ENCODE assay signal across 22 cellular contexts in the genomic region with DNA sequence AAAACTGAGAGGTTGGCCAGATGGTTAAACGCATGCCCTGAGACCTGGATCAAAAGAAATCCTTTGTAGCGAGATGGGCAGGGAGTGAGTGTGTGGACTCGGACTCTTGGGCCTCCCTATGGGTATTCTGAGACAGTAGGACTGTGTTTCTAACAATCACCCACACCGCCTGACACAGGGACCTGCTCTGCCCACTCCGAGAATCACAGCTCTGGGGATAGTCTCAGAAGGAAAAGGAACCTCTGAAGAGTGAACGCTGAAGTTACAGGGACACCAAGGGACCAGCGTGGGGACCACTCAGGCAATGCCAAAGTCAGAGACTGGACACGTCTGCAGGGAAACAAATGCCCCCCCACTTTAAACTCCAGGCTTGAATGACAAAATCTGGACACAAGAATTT.
A peak's percentile ranks its signal among the peaks of the same experiment; 100 is the strongest.
DNase-seq lines count a peak whose midpoint lies in the region; ATAC-seq lines count a peak whose summit lies in the region.
"Had no signal": no experiment of that assay in that cellular context is flagged by ENCODE, and none has a peak within 500 bp of the region (broad histone marks: within the 10 kb centered on the region; RNA-seq: fewer than 3 reads in every experiment).

No MANE protein-coding gene starts in this region.

- H3K27ac Mint-ChIP-seq in stimulated activated memory B cell treated with anti-CD40 and anti-IgM and Interleukin-4, amounts not matched to agents 10 μg/mL and 1 μg/mL and 100 μg/mL, for 72 hours = no peak overlapping the region
- H3K27ac Mint-ChIP-seq: CD4-positive, alpha-beta memory T cell; GM23338 had no signal

- intact Hi-C loops in posterior vena cava (cut with DNase I) = no loop called here

- ATAC-seq in stimulated activated memory B cell treated with anti-CD40 and anti-IgM and Interleukin-4, amounts not matched to agents 10 μg/mL and 1 μg/mL and 100 μg/mL, for 72 hours = no peak
- ATAC-seq: A549, GM23338, HCT116 had no signal

- H3K4me3 Mint-ChIP-seq in stimulated activated memory B cell treated with anti-CD40 and anti-IgM and Interleukin-4, amounts not matched to agents 10 μg/mL and 1 μg/mL and 100 μg/mL, for 72 hours = no peak overlapping the region
- H3K4me3 Mint-ChIP-seq: CD4-positive, alpha-beta memory T cell; GM23338; H9 had no signal

- no peaks in the 10 kb centered on the region for H3K9me3 Mint-ChIP-seq in stimulated activated memory B cell treated with anti-CD40 and anti-IgM and Interleukin-4, amounts not matched to agents 10 μg/mL and 1 μg/mL and 100 μg/mL, for 72 hours
- H3K9me3 Mint-ChIP-seq: CD4-positive, alpha-beta memory T cell; H9 had no signal

- H3K27me3 Mint-ChIP-seq in stimulated activated memory B cell treated with anti-CD40 and anti-IgM and Interleukin-4, amounts not matched to agents 10 μg/mL and 1 μg/mL and 100 μg/mL, for 72 hours = no peaks in the 10 kb centered on the region
- H3K27me3 Mint-ChIP-seq: CD4-positive, alpha-beta memory T cell had no signal

- no peaks in the 10 kb centered on the region for H3K36me3 Mint-ChIP-seq in stimulated activated memory B cell treated with anti-CD40 and anti-IgM and Interleukin-4, amounts not matched to agents 10 μg/mL and 1 μg/mL and 100 μg/mL, for 72 hours
- H3K36me3 Mint-ChIP-seq: CD4-positive, alpha-beta memory T cell had no signal

- peak; percentile 15 for DNase-seq in activated CD8-positive, alpha-beta memory T cell treated with anti-CD3 and anti-CD28 coated beads, Interleukin-2, amount 50 U/mL, for 48 hours
- DNase-seq in activated CD8-positive, alpha-beta memory T cell treated with anti-CD3 and anti-CD28 coated beads, Interleukin-2, amount 50 U/mL, for 4 hours = no peak
- peak; percentile 11 for DNase-seq in ecto neural progenitor cell (ENCODE audit: low spot score)
- DNase-seq in posterior vena cava (ENCODE audit: low spot score) = peak; percentile 19
- DNase-seq in NCI-H1105 treated with DMSO at 0.1 percent for 48 hours (lab: John Stamatoyannopoulos, UW) = no peak
- DNase-seq in SW 1271 (lab: John Stamatoyannopoulos, UW) = no peak
- DNase-seq: 8988T; ACHN; AML-193; BE2C; C1 segment of cervical spinal cord; Calu3; CD4-positive, alpha-beta memory T cell; COR-L47; DMS53; DMS79 treated with DMSO at 0.1 percent for 48 hours; GF-D8; H9 had no signal

- H3K4me1 Mint-ChIP-seq in stimulated activated memory B cell treated with anti-CD40 and anti-IgM and Interleukin-4, amounts not matched to agents 10 μg/mL and 1 μg/mL and 100 μg/mL, for 72 hours = no peaks in the 10 kb centered on the region
- H3K4me1 Mint-ChIP-seq: GM23338, H9 had no signal

Comparison
In these comparisons a context has a peak if more than half of its experiments do, and no peak if none do; other contexts are left out.
1. DNase-seq: peak in activated CD8-positive, alpha-beta memory T cell treated with anti-CD3 and anti-CD28 coated beads, Interleukin-2, amount 50 U/mL, for 48 hours (single experiment), ecto neural progenitor cell (single experiment) and posterior vena cava (single experiment); none in activated CD8-positive, alpha-beta memory T cell treated with anti-CD3 and anti-CD28 coated beads, Interleukin-2, amount 50 U/mL, for 4 hours (single experiment), NCI-H1105 treated with DMSO at 0.1 percent for 48 hours (single experiment) and SW 1271 (0 of 2).